21 cellular contexts compared by ENCODE assay signal in genomic region chr9:130219661-130220081, GRCh38. TPM values are rescaled to one million over a fixed set of nuclear protein-coding genes. Genes with fewer than 3 reads are reported as not detected.
DNase-seq lines count a peak whose midpoint lies in the region; ATAC-seq, FAIRE-seq and TF ChIP-seq lines count a peak whose summit lies in the region.
"Had no signal": no experiment of that assay in that cellular context is flagged by ENCODE, and none has a peak within 500 bp of the region (broad histone marks: within the 10 kb centered on the region; RNA-seq: fewer than 3 reads in every experiment).

No MANE protein-coding gene starts in this region.

- H3K36me3 ChIP-seq in NT2/D1 (ENCODE audit: insufficient read depth, insufficient read length, low read length): peaks cover 50% of the 10 kb centered on the region
- peaks cover 9% of the 10 kb centered on the region; the same call in 2 of the 3 replicates for H3K36me3 ChIP-seq in K562 (ENCODE audit: control insufficient read depth, insufficient read depth, low read length)
- peaks cover 49% of the 10 kb centered on the region for H3K36me3 ChIP-seq in mesodermal cell (ENCODE audit: control insufficient read depth, insufficient read depth, low read length)
- H3K36me3 ChIP-seq in thyroid gland: peaks cover 5 to 9% of the 10 kb centered on the region in 2 donors

- peaks cover 10% of the 10 kb centered on the region for H4K20me1 ChIP-seq in K562 (replicated peaks; ENCODE audit: control insufficient read depth, insufficient read depth, low read length)

- no peak for TF ChIP-seq RAD21 in K562 (CRISPR knock-in tag; conservative IDR thresholded peaks at IDR 0.05 in 1 of 2, IDR thresholded peaks at IDR 0.05 in 1 of 2)

- peak overlapping the region; percentile 71 for H3K9ac ChIP-seq in NT2/D1 (ENCODE audit: insufficient read length, low read depth)
- H3K9ac ChIP-seq in K562 (ENCODE audit: insufficient read depth in 1 of 2, low read depth in 2 of 2, low read length in 2 of 2): peak overlapping the region in 1 of 2 experiments; percentile 35; a peak in 2 of 4 replicates

- peaks cover 7% of the 10 kb centered on the region for H3K36me3 Mint-ChIP-seq in stimulated activated effector memory CD8-positive, alpha-beta T cell treated with anti-CD3 and anti-CD28 coated beads, Interleukin-12 subunit alpha, Interleukin-12 subunit beta, amount 100 ng/mL, for 72 hours
- H3K36me3 Mint-ChIP-seq: activated CD8-positive, alpha-beta memory T cell treated with anti-CD3 and anti-CD28 coated beads, Interleukin-2, amount 10 ng/mL, durations not matched to agents 7 days and 5 days had no signal

- POLR2A ChIA-PET in K562 (lab: Yijun Ruan, JAX): no interaction called here

- H3K27ac ChIP-seq in K562 (ENCODE audit: extremely low read depth, low read depth, low read length) (no peak overlapping the region), mesodermal cell (ENCODE audit: low read depth, low read length, severe bottlenecking) (peak overlapping the region; percentile 57), thyroid gland (peak overlapping the region in 2 of 3 donors; percentile 0 to 45)
- H3K27ac ChIP-seq: adrenal gland, HL-60 had no signal

- no peak for TF ChIP-seq EP300 in K562 (IDR thresholded peaks at IDR 0.05; ENCODE audit: low read length)

- no peak overlapping the region for H3K27ac Mint-ChIP-seq in stimulated activated effector memory CD8-positive, alpha-beta T cell treated with anti-CD3 and anti-CD28 coated beads, Interleukin-12 subunit alpha, Interleukin-12 subunit beta, amount 100 ng/mL, for 72 hours
- H3K27ac Mint-ChIP-seq: activated CD8-positive, alpha-beta memory T cell treated with anti-CD3 and anti-CD28 coated beads, Interleukin-2, amount 10 ng/mL, durations not matched to agents 7 days and 5 days; stimulated activated naive CD8-positive, alpha-beta T cell treated with anti-CD3 and anti-CD28 coated beads, Interleukin-15, Interleukin-2, amounts not matched to agents 100 ng/mL and 50 ng/mL, for 24 hours had no signal

- TF ChIP-seq POLR2A in K562 (conservative IDR thresholded peaks at IDR 0.05): no peak
- TF ChIP-seq POLR2A in thyroid gland (IDR thresholded peaks at IDR 0.05): no peak

- H3K27me3 ChIP-seq in NT2/D1 (ENCODE audit: insufficient read depth, insufficient read length): no peaks in the 10 kb centered on the region
- H3K27me3 ChIP-seq in K562 (ENCODE audit: control insufficient read depth in 2 of 2, insufficient read depth in 2 of 2, low read length in 2 of 2): no peaks in the 10 kb centered on the region
- no peaks in the 10 kb centered on the region for H3K27me3 ChIP-seq in thyroid gland
- H3K27me3 ChIP-seq: adrenal gland had no signal

- BruUV-seq in K562 (replicated peaks; lab: Mats Ljungman, UMichigan): no TSS peak

- FAIRE-seq in K562 (lab: Jason Lieb, UNC): no peak
- FAIRE-seq: D721Med, GM12878, urothelium cell line had no signal

- peaks cover 3% of the 10 kb centered on the region for H3K9me1 ChIP-seq in K562 (ENCODE audit: control insufficient read depth, insufficient read depth, low read length)

- H3K9me3 ChIP-seq in NT2/D1 (ENCODE audit: insufficient read depth, low read length) (no peaks in the 10 kb centered on the region), K562 (replicated peaks; ENCODE audit: control insufficient read depth, insufficient read depth, low read depth, low read length) (no peaks in the 10 kb centered on the region), mesodermal cell (ENCODE audit: control insufficient read depth, low read length) (no peaks in the 10 kb centered on the region), thyroid gland (no peaks in the 10 kb centered on the region)
- H3K9me3 ChIP-seq: adrenal gland had no signal

- no peak for TF ChIP-seq CTCF in K562 (IDR thresholded peaks at IDR 0.05 in 2 of 3, conservative IDR thresholded peaks at IDR 0.05 in 1 of 3; ENCODE audit: insufficient read depth in 2 of 3, low read depth in 1 of 3, low read length in 3 of 3)
- no peak for TF ChIP-seq CTCF in thyroid gland (IDR thresholded peaks at IDR 0.05)

- DNase-seq in NT2/D1 (ENCODE audit: low read depth, low spot score) (no peak), K562 (ENCODE audit: extremely low read depth in 1 of 4, low spot score in 3 of 4) (no peak), thyroid gland (no peak), DMS53 treated with DMSO at 0.1 percent for 48 hours (lab: John Stamatoyannopoulos, UW; ENCODE audit: unreplicated experiment) (no peak), middle frontal gyrus (ENCODE audit: extremely low spot score, low spot score) (no peak)
- DNase-seq in stimulated activated effector memory CD8-positive, alpha-beta T cell treated with anti-CD3 and anti-CD28 coated beads, Interleukin-12 subunit alpha, Interleukin-12 subunit beta, amount 100 ng/mL, for 72 hours (ENCODE audit: low spot score in 2 of 2): no peak
- DNase-seq: activated CD4-positive, alpha-beta T cell treated with anti-CD3 and anti-CD28 coated beads for 1 hour; activated CD8-positive, alpha-beta memory T cell treated with anti-CD3 and anti-CD28 coated beads, Interleukin-2, amount 10 ng/mL, durations not matched to agents 7 days and 5 days; adrenal gland; effector CD8-positive, alpha-beta T cell; GF-D8; NCI-H187; T1000 had no signal

- H3K4me1 ChIP-seq in NT2/D1 (ENCODE audit: insufficient read depth, insufficient read length): peaks cover 25% of the 10 kb centered on the region
- H3K4me1 ChIP-seq in K562 (replicated peaks in 1 of 2; ENCODE audit: control insufficient read depth in 2 of 2, insufficient read depth in 2 of 2, low read length in 2 of 2): peaks cover 1 to 21% of the 10 kb centered on the region in 2 experiments
- peaks cover 17% of the 10 kb centered on the region for H3K4me1 ChIP-seq in mesodermal cell (ENCODE audit: control insufficient read depth, insufficient read depth, low read length, poor library complexity, severe bottlenecking)
- H3K4me1 ChIP-seq in thyroid gland: peaks cover 2 to 22% of the 10 kb centered on the region in 2 donors

- in situ Hi-C loops in K562 (cut with MboI): no loop called here

- no peak overlapping the region for H2AFZ ChIP-seq in K562 (ENCODE audit: low read depth, low read length)

- ATAC-seq in K562: no peak
- ATAC-seq in stimulated activated effector memory CD8-positive, alpha-beta T cell treated with anti-CD3 and anti-CD28 coated beads, Interleukin-12 subunit alpha, Interleukin-12 subunit beta, amount 100 ng/mL, for 72 hours: no peak
- ATAC-seq: activated CD8-positive, alpha-beta memory T cell treated with anti-CD3 and anti-CD28 coated beads, Interleukin-2, amount 10 ng/mL, durations not matched to agents 7 days and 5 days; GM12878 had no signal

- 75% methylated on average over 14 of the region's 15 CpGs for WGBS in K562 (ENCODE audit: insufficient coverage, low coverage, missing lambda C conversion rate)
- 88 to 89% methylated on average over 12 to 15 of the region's 15 CpGs for WGBS in mesodermal cell (ENCODE audit: insufficient coverage in 2 of 2), 2 experiments
- 79 to 88% methylated on average over 8 to 9 of the region's 15 CpGs for WGBS in thyroid gland, 2 donors

- H3K4me3 Mint-ChIP-seq in stimulated activated effector memory CD8-positive, alpha-beta T cell treated with anti-CD3 and anti-CD28 coated beads, Interleukin-12 subunit alpha, Interleukin-12 subunit beta, amount 100 ng/mL, for 72 hours: no peak overlapping the region
- H3K4me3 Mint-ChIP-seq: activated CD8-positive, alpha-beta memory T cell treated with anti-CD3 and anti-CD28 coated beads, Interleukin-2, amount 10 ng/mL, durations not matched to agents 7 days and 5 days; central memory CD8-positive, alpha-beta T cell; stimulated activated naive CD8-positive, alpha-beta T cell treated with anti-CD3 and anti-CD28 coated beads, Interleukin-15, Interleukin-2, amounts not matched to agents 100 ng/mL and 50 ng/mL, for 24 hours had no signal

- CTCF ChIA-PET in K562 (lab: Yijun Ruan, JAX; ENCODE audit: low intra/inter-chr PET ratio): no interaction called here

- H3K4me3 ChIP-seq in NT2/D1 (ENCODE audit: insufficient read length, low read depth) (no peak overlapping the region), K562 (no peak overlapping the region), mesodermal cell (ENCODE audit: extremely low read depth, insufficient read depth, low read length, poor library complexity, severe bottlenecking) (no peak overlapping the region), thyroid gland (replicated peaks in 1 of 3) (no peak overlapping the region)
- H3K4me3 ChIP-seq: adrenal gland, GM12878 had no signal

- H3K4me2 ChIP-seq in K562 (ENCODE audit: insufficient read depth, low read length): no peak overlapping the region

- no peaks in the 10 kb centered on the region for H3K9me3 Mint-ChIP-seq in stimulated activated effector memory CD8-positive, alpha-beta T cell treated with anti-CD3 and anti-CD28 coated beads, Interleukin-12 subunit alpha, Interleukin-12 subunit beta, amount 100 ng/mL, for 72 hours
- H3K9me3 Mint-ChIP-seq: central memory CD8-positive, alpha-beta T cell; stimulated activated naive CD8-positive, alpha-beta T cell treated with anti-CD3 and anti-CD28 coated beads, Interleukin-15, Interleukin-2, amounts not matched to agents 100 ng/mL and 50 ng/mL, for 24 hours had no signal

- H3K4me1 Mint-ChIP-seq in stimulated activated effector memory CD8-positive, alpha-beta T cell treated with anti-CD3 and anti-CD28 coated beads, Interleukin-12 subunit alpha, Interleukin-12 subunit beta, amount 100 ng/mL, for 72 hours: peaks cover 13% of the 10 kb centered on the region
- H3K4me1 Mint-ChIP-seq: central memory CD8-positive, alpha-beta T cell had no signal

- intact Hi-C loops in K562 (cut with micrococcal nuclease) (no loop called here), thyroid gland (cut with DNase I) (no loop called here)

- no peaks in the 10 kb centered on the region for H3K79me2 ChIP-seq in K562 (ENCODE audit: control insufficient read depth, insufficient read depth, low read length)

RNA-seq across cellular contexts. Expression of gene HMCN2, which starts 45.9 kb away (rescaled TPM):
- 0.28 TPM in 1 of 2 replicates, not detected in the other for total RNA-seq in K562 (2011; cell fraction: chromatin; rRNA removed; ENCODE audit: low replicate concordance)
- 0.13 and 0.17 TPM in 2 replicates for total RNA-seq in K562 (2011; cell fraction: nucleolus; rRNA removed)
- 0.15 TPM in 1 of 2 replicates, not detected in the other for total RNA-seq in K562 (2011; cell fraction: nucleoplasm; rRNA removed)
- not detected in 2 replicates for total RNA-seq in K562 (2014; rRNA removed)
- not detected in 2 replicates for total RNA-seq in K562 (2014; rRNA removed; fragmentation: Illumina TruSeq; extraction: Trizol)
- total RNA-seq in K562 (2015; rRNA removed; fragmentation: Illumina TruSeq; extraction: Trizol): not detected in 2 replicates
- total RNA-seq in K562 (2021): 0.02 TPM in 1 of 2 replicates, not detected in the other
- polyA plus RNA-seq in K562 (2011; rRNA removed): 0.01 TPM in 1 of 2 replicates, not detected in the other
- polyA plus RNA-seq in K562 (2011; cell fraction: cytosol; rRNA removed): 0.03 TPM in 2 replicates
- 0.06 and 0.17 TPM in 2 replicates for polyA plus RNA-seq in K562 (2011; cell fraction: nucleus; rRNA removed)
- polyA plus RNA-seq in K562 (2012): 0.01 TPM in 1 of 2 replicates, not detected in the other
- polyA plus RNA-seq in K562 (2014; fragmentation: Illumina TruSeq; extraction: Trizol): not detected in 2 replicates
- not detected for polyA plus RNA-seq in K562 (2014; fragmentation: Nextera tagmentation; extraction: Ambion mirVana)
- 0.01 TPM in 1 of 2 replicates, not detected in the other for polyA plus RNA-seq in K562 (2014; rRNA removed)
- 0.09 TPM in 1 of 2 replicates, not detected in the other for polyA minus RNA-seq in K562 (2011; rRNA and poly(A)+ RNA removed)
- not detected in 2 replicates for polyA minus RNA-seq in K562 (2011; cell fraction: cytosol; rRNA and poly(A)+ RNA removed)
- under 0.01 TPM in 1 of 2 replicates, not detected in the other for polyA minus RNA-seq in K562 (2011; cell fraction: nucleus; rRNA and poly(A)+ RNA removed)
- polyA plus RNA-seq in mesodermal cell (2013, experiment 1 of 2): 1.5 TPM
- 1.2 TPM for polyA plus RNA-seq in mesodermal cell (2013, experiment 2 of 2)
- total RNA-seq in thyroid gland: 1 to 10 TPM; 1.7 to 5.5 (median 3.5) TPM
- total RNA-seq: activated CD8-positive, alpha-beta memory T cell treated with anti-CD3 and anti-CD28 coated beads, Interleukin-2, amount 10 ng/mL, durations not matched to agents 7 days and 5 days; GM12878; renal cortical epithelial cell had no signal

RNA-seq across cellular contexts. Expression of gene NCS1, which starts 47.5 kb away (rescaled TPM):
- 6.1 and 14.0 TPM in 2 replicates for total RNA-seq in K562 (2011; cell fraction: chromatin; rRNA removed; ENCODE audit: low replicate concordance)
- total RNA-seq in K562 (2011; cell fraction: nucleolus; rRNA removed): 10.3 and 11.0 TPM in 2 replicates
- 7.1 and 7.5 TPM in 2 replicates for total RNA-seq in K562 (2011; cell fraction: nucleoplasm; rRNA removed)
- total RNA-seq in K562 (2014; rRNA removed) (9.6 and 11.6 TPM in 2 replicates), K562 (2014; rRNA removed; fragmentation: Illumina TruSeq; extraction: Trizol) (7.6 and 8.0 TPM in 2 replicates), K562 (2015; rRNA removed; fragmentation: Illumina TruSeq; extraction: Trizol) (6.9 and 7.4 TPM in 2 replicates), K562 (2021) (22.8 and 25.0 TPM in 2 replicates), thyroid gland (10 to 100 TPM; 31.0 to 85.4 (median 61.2) TPM)
- polyA plus RNA-seq in K562 (2011; rRNA removed) (24.0 and 27.0 TPM in 2 replicates), K562 (2014; fragmentation: Illumina TruSeq; extraction: Trizol) (10.5 and 19.7 TPM in 2 replicates), K562 (2014; fragmentation: Nextera tagmentation; extraction: Ambion mirVana) (under 1 TPM; 0.28 to 0.66 TPM), K562 (2014; rRNA removed) (11.2 and 13.1 TPM in 2 replicates)
- polyA plus RNA-seq in K562 (2011; cell fraction: cytosol; rRNA removed): 25.2 and 37.2 TPM in 2 replicates
- polyA plus RNA-seq in K562 (2011; cell fraction: nucleus; rRNA removed): 10.2 and 16.2 TPM in 2 replicates
- polyA plus RNA-seq in K562 (2012): 9.2 and 10.6 TPM in 2 replicates
- 12.8 and 20.5 TPM in 2 replicates for polyA minus RNA-seq in K562 (2011; rRNA and poly(A)+ RNA removed)
- 14.7 and 17.9 TPM in 2 replicates for polyA minus RNA-seq in K562 (2011; cell fraction: cytosol; rRNA and poly(A)+ RNA removed)
- 3.1 and 3.7 TPM in 2 replicates for polyA minus RNA-seq in K562 (2011; cell fraction: nucleus; rRNA and poly(A)+ RNA removed)
- 36.6 TPM for polyA plus RNA-seq in mesodermal cell (2013, experiment 1 of 2)
- polyA plus RNA-seq in mesodermal cell (2013, experiment 2 of 2): 33.8 TPM
